1 cellular context compared by ENCODE assay signal in the genomic region with DNA sequence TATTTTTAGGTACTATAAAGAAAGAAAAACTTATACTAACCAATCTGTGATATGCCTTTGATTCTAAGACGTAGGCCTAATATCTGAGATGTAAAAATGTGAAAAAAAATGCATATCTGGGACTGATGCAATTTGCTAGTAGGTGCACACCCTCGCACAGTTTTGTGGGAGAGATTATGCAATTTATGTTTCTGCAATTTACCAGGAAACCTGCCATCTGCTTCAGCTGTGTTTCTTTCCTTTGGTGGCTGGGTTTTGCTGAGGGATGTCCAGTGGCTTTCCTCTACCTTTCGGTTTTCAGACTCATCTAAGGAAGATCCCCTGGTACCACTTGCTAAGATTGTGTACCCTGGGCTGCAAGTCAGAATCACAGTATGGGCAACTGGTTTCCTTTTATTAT.
A peak's percentile ranks its signal among the peaks of the same experiment; 100 is the strongest.
TF ChIP-seq lines count a peak whose summit lies in the region.

No MANE protein-coding gene starts in this region.

TF ChIP-seq in HepG2, 621 proteins besides CTCF, POLR2A, EP300 and RAD21 (continued from another document):
- TF ChIP-seq ATF4 (CRISPR knock-in tag; IDR thresholded peaks at IDR 0.05) (peak in 1 of 2 experiments; percentile 84; a peak in 2 of 4 replicates), SNAPC2 (CRISPR knock-in tag; IDR thresholded peaks at IDR 0.05) (no peak), ZNF883 (CRISPR knock-in tag; IDR thresholded peaks at IDR 0.05; ENCODE audit: not compliant biosample characterization) (no peak), FIP1L1 (IDR thresholded peaks at IDR 0.05; ENCODE audit: borderline replicate concordance, insufficient read depth, low read depth, low read length) (no peak), ETV6 (CRISPR knock-in tag; conservative IDR thresholded peaks at IDR 0.05) (no peak), RBM22 (optimal IDR thresholded peaks at IDR 0.05; ENCODE audit: low read length) (no peak), ZFP82 (CRISPR knock-in tag; IDR thresholded peaks at IDR 0.05; ENCODE audit: borderline replicate concordance) (no peak), CC2D1A (CRISPR knock-in tag; IDR thresholded peaks at IDR 0.05) (no peak), FOXM1 (CRISPR knock-in tag; IDR thresholded peaks at IDR 0.05) (no peak), PITX1 (CRISPR knock-in tag; IDR thresholded peaks at IDR 0.05) (no peak), ZNF792 (CRISPR knock-in tag; IDR thresholded peaks at IDR 0.05) (peak; percentile 98; the same call in 1 of the 2 replicates)
- TF ChIP-seq, protein P1, sequence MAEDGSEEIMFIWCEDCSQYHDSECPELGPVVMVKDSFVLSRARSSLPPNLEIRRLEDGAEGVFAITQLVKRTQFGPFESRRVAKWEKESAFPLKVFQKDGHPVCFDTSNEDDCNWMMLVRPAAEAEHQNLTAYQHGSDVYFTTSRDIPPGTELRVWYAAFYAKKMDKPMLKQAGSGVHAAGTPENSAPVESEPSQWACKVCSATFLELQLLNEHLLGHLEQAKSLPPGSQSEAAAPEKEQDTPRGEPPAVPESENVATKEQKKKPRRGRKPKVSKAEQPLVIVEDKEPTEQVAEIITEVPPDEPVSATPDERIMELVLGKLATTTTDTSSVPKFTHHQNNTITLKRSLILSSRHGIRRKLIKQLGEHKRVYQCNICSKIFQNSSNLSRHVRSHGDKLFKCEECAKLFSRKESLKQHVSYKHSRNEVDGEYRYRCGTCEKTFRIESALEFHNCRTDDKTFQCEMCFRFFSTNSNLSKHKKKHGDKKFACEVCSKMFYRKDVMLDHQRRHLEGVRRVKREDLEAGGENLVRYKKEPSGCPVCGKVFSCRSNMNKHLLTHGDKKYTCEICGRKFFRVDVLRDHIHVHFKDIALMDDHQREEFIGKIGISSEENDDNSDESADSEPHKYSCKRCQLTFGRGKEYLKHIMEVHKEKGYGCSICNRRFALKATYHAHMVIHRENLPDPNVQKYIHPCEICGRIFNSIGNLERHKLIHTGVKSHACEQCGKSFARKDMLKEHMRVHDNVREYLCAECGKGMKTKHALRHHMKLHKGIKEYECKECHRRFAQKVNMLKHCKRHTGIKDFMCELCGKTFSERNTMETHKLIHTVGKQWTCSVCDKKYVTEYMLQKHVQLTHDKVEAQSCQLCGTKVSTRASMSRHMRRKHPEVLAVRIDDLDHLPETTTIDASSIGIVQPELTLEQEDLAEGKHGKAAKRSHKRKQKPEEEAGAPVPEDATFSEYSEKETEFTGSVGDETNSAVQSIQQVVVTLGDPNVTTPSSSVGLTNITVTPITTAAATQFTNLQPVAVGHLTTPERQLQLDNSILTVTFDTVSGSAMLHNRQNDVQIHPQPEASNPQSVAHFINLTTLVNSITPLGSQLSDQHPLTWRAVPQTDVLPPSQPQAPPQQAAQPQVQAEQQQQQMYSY (CRISPR knock-in tag; IDR thresholded peaks at IDR 0.05): no peak
